ENCODE assay signal across 8 cellular contexts in genomic region chr4:15682340-15682725, GRCh38. TPM values are rescaled to one million over a fixed set of nuclear protein-coding genes. Genes with fewer than 3 reads are reported as not detected.
DNase-seq lines count a peak whose midpoint lies in the region; ATAC-seq and TF ChIP-seq lines count a peak whose summit lies in the region.

No MANE protein-coding gene starts in this region.

- H3K36me3 Mint-ChIP-seq in activated naive CD4-positive, alpha-beta T cell treated with anti-CD3 and anti-CD28 coated beads, Interleukin-2, amount 10 ng/mL, durations not matched to agents 7 days and 5 days: peaks cover 44% of the 10 kb centered on the region

- under 1% methylated on average over 2 of the region's 2 CpGs for WGBS in liver
- WGBS in upper lobe of left lung, 2 donors: 0 to 1% methylated on average over 2 of the region's 2 CpGs

- peak overlapping the region; percentile 85 to 96 for H3K27ac ChIP-seq in ascending aorta
- H3K27ac ChIP-seq in liver (ENCODE audit: low read depth in 1 of 2, low read length in 2 of 2): peak overlapping the region; percentile 89 to 96
- H3K27ac ChIP-seq in upper lobe of left lung: peak overlapping the region; percentile 87 to 95 (median 94)

- TF ChIP-seq CTCF in ascending aorta (IDR thresholded peaks at IDR 0.05): no peak
- TF ChIP-seq CTCF in liver (IDR thresholded peaks at IDR 0.05; ENCODE audit: low read depth, low read length, missing input control): no peak
- TF ChIP-seq CTCF in upper lobe of left lung (IDR thresholded peaks at IDR 0.05): no peak

- peaks cover 2 to 4% of the 10 kb centered on the region in 2 donors for H3K4me1 ChIP-seq in ascending aorta
- H3K4me1 ChIP-seq in liver (ENCODE audit: control insufficient read depth in 4 of 4, insufficient read depth in 4 of 4, low read length in 3 of 4): peaks cover 4 to 15% (median 15%) of the 10 kb centered on the region in 4 donors
- H3K4me1 ChIP-seq in upper lobe of left lung: peaks cover 15 to 32% (median 22%) of the 10 kb centered on the region in 4 donors

- H3K9me3 ChIP-seq in ascending aorta (no peaks in the 10 kb centered on the region), liver (ENCODE audit: control insufficient read depth in 4 of 4, low read length in 3 of 4) (no peaks in the 10 kb centered on the region), upper lobe of left lung (no peaks in the 10 kb centered on the region)

- TF ChIP-seq EP300 in upper lobe of left lung (IDR thresholded peaks at IDR 0.05): no peak

- peaks cover 46% of the 10 kb centered on the region for H3K4me1 Mint-ChIP-seq in activated naive CD4-positive, alpha-beta T cell treated with anti-CD3 and anti-CD28 coated beads, Interleukin-2, amount 10 ng/mL, durations not matched to agents 7 days and 5 days

- CTCF ChIA-PET in activated naive CD4-positive, alpha-beta T cell treated with anti-CD3 and anti-CD28 coated beads, Interleukin-2, amount 10 ng/mL, durations not matched to agents 7 days and 5 days (lab: Charles Lee): interaction anchor here (1.4 to 2.3 kb wide), 2 partner anchors 26 to 200 kb away, joined by 4 to 7 read pairs; partner anchors contain the start of gene FBXL5

- H3K36me3 ChIP-seq in ascending aorta (peaks cover 4 to 11% of the 10 kb centered on the region in 2 donors), liver (ENCODE audit: control insufficient read depth in 4 of 4, insufficient read depth in 3 of 4, low read depth in 1 of 4, low read length in 3 of 4) (peaks cover 0 to 14% (median 7%) of the 10 kb centered on the region in 4 donors), upper lobe of left lung (peaks cover 0 to 14% (median 2%) of the 10 kb centered on the region in 4 donors)

- TF ChIP-seq POLR2A in upper lobe of left lung (IDR thresholded peaks at IDR 0.05): no peak

- peaks cover 3% of the 10 kb centered on the region for H3K27me3 Mint-ChIP-seq in activated naive CD4-positive, alpha-beta T cell treated with anti-CD3 and anti-CD28 coated beads, Interleukin-2, amount 10 ng/mL, durations not matched to agents 7 days and 5 days

- peak overlapping the region; percentile 84 to 96 for H3K9ac ChIP-seq in liver (ENCODE audit: low read depth in 1 of 2, low read length in 2 of 2)

- no peak for DNase-seq in activated naive CD4-positive, alpha-beta T cell treated with anti-CD3 and anti-CD28 coated beads, Interleukin-2, amount 10 ng/mL, durations not matched to agents 7 days and 5 days
- no peak for DNase-seq in activated naive CD4-positive, alpha-beta T cell treated with anti-CD3 and anti-CD28 coated beads, Interleukin-2, amount 50 U/mL, for 16 hours
- DNase-seq in ascending aorta (ENCODE audit: low spot score in 2 of 2) (no peak), upper lobe of left lung (no peak), NCI-H446 (lab: John Stamatoyannopoulos, UW) (no peak), ureter (ENCODE audit: low spot score) (no peak), posterior cingulate gyrus (no peak)

- peak overlapping the region; percentile 95 for H3K27ac Mint-ChIP-seq in activated naive CD4-positive, alpha-beta T cell treated with anti-CD3 and anti-CD28 coated beads, Interleukin-2, amount 10 ng/mL, durations not matched to agents 7 days and 5 days

- H3K4me3 Mint-ChIP-seq in activated naive CD4-positive, alpha-beta T cell treated with anti-CD3 and anti-CD28 coated beads, Interleukin-2, amount 10 ng/mL, durations not matched to agents 7 days and 5 days: peak overlapping the region; percentile 94

- H3K27me3 ChIP-seq in ascending aorta (no peaks in the 10 kb centered on the region), liver (ENCODE audit: control insufficient read depth in 4 of 4, insufficient read depth in 4 of 4, low read length in 3 of 4) (no peaks in the 10 kb centered on the region), upper lobe of left lung (no peaks in the 10 kb centered on the region)

- intact Hi-C loops in ascending aorta (cut with DNase I): loop anchor here (2.0 to 10.0 kb wide), 2 partner anchors 204 to 448 kb away; no protein-coding TSS in a partner anchor
- intact Hi-C loops in posterior cingulate gyrus (cut with DNase I): no loop called here

- no peak for TF ChIP-seq RAD21 in liver (IDR thresholded peaks at IDR 0.05)

- H3K4me3 ChIP-seq in ascending aorta: peak overlapping the region; percentile 80 to 82
- peak overlapping the region; percentile 50 to 88 (median 86) for H3K4me3 ChIP-seq in liver (ENCODE audit: low read depth in 1 of 3, low read length in 3 of 3)
- peak overlapping the region; percentile 64 to 72 (median 66) for H3K4me3 ChIP-seq in upper lobe of left lung

- ATAC-seq in upper lobe of left lung (ENCODE audit: low FRiP score in 2 of 2): no peak

- no peaks in the 10 kb centered on the region for H3K9me3 Mint-ChIP-seq in activated naive CD4-positive, alpha-beta T cell treated with anti-CD3 and anti-CD28 coated beads, Interleukin-2, amount 10 ng/mL, durations not matched to agents 7 days and 5 days

TF ChIP-seq in liver, 16 proteins besides CTCF, POLR2A, EP300 and RAD21:
- TF ChIP-seq HNF4A (conservative IDR thresholded peaks at IDR 0.05) (no peak), FOXA1 (IDR thresholded peaks at IDR 0.05) (no peak), ATF3 (IDR thresholded peaks at IDR 0.05) (no peak), MAX (IDR thresholded peaks at IDR 0.05) (no peak), HNF4G (IDR thresholded peaks at IDR 0.05) (no peak), GABPA (IDR thresholded peaks at IDR 0.05 in 1 of 2, conservative IDR thresholded peaks at IDR 0.05 in 1 of 2) (no peak), SP1 (IDR thresholded peaks at IDR 0.05) (no peak), YY1 (IDR thresholded peaks at IDR 0.05) (no peak), RXRA (IDR thresholded peaks at IDR 0.05) (no peak), NR2F2 (IDR thresholded peaks at IDR 0.05) (no peak), EGR1 (IDR thresholded peaks at IDR 0.05; ENCODE audit: low read depth in 2 of 2) (no peak), ZBTB33 (IDR thresholded peaks at IDR 0.05) (no peak), JUND (IDR thresholded peaks at IDR 0.05) (no peak), TAF1 (conservative IDR thresholded peaks at IDR 0.05) (no peak)
- TF ChIP-seq, protein P1, sequence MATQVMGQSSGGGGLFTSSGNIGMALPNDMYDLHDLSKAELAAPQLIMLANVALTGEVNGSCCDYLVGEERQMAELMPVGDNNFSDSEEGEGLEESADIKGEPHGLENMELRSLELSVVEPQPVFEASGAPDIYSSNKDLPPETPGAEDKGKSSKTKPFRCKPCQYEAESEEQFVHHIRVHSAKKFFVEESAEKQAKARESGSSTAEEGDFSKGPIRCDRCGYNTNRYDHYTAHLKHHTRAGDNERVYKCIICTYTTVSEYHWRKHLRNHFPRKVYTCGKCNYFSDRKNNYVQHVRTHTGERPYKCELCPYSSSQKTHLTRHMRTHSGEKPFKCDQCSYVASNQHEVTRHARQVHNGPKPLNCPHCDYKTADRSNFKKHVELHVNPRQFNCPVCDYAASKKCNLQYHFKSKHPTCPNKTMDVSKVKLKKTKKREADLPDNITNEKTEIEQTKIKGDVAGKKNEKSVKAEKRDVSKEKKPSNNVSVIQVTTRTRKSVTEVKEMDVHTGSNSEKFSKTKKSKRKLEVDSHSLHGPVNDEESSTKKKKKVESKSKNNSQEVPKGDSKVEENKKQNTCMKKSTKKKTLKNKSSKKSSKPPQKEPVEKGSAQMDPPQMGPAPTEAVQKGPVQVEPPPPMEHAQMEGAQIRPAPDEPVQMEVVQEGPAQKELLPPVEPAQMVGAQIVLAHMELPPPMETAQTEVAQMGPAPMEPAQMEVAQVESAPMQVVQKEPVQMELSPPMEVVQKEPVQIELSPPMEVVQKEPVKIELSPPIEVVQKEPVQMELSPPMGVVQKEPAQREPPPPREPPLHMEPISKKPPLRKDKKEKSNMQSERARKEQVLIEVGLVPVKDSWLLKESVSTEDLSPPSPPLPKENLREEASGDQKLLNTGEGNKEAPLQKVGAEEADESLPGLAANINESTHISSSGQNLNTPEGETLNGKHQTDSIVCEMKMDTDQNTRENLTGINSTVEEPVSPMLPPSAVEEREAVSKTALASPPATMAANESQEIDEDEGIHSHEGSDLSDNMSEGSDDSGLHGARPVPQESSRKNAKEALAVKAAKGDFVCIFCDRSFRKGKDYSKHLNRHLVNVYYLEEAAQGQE (IDR thresholded peaks at IDR 0.05): no peak

RNA-seq across cellular contexts. Expression of gene FAM200B, which starts 0.7 kb away (rescaled TPM):
- 34.9 TPM for total RNA-seq in ascending aorta
- 10 to 100 TPM; 11.8 to 17.0 TPM for total RNA-seq in liver
- polyA plus RNA-seq in liver: 10 to 100 TPM; 16.8 to 45.7 TPM
- 10 to 100 TPM; 13.6 to 48.2 (median 26.9) TPM for total RNA-seq in upper lobe of left lung
- 42.7 TPM for total RNA-seq in ureter

RNA-seq across cellular contexts. Expression of gene BST1, which starts 20.5 kb away (rescaled TPM):
- total RNA-seq in ascending aorta: 22.7 TPM
- total RNA-seq in liver: 10 to 100 TPM in 1 of 2 donors, 1 to 10 TPM in 1; 7.7 to 12.1 TPM
- polyA plus RNA-seq in liver: 10 to 100 TPM in 1 of 2 donors, 1 to 10 TPM in 1; 3.7 to 13.2 TPM
- total RNA-seq in upper lobe of left lung: 10 to 100 TPM in 4 of 6 donors, 1 to 10 TPM in 2; 4.2 to 19.5 (median 11.1) TPM
- 18.6 TPM for total RNA-seq in ureter

RNA-seq across cellular contexts. Expression of gene FBXL5, which starts 27.2 kb away (rescaled TPM):
- total RNA-seq in ascending aorta (59.0 TPM), liver (10 to 100 TPM; 42.6 to 79.7 TPM), upper lobe of left lung (100 to 1,000 TPM in 2 of 6 donors, 10 to 100 TPM in 4; 52.4 to 146 (median 94.9) TPM), ureter (110 TPM)
- polyA plus RNA-seq in liver: 10 to 100 TPM; 24.5 to 26.4 TPM
